In the genomic region with DNA sequence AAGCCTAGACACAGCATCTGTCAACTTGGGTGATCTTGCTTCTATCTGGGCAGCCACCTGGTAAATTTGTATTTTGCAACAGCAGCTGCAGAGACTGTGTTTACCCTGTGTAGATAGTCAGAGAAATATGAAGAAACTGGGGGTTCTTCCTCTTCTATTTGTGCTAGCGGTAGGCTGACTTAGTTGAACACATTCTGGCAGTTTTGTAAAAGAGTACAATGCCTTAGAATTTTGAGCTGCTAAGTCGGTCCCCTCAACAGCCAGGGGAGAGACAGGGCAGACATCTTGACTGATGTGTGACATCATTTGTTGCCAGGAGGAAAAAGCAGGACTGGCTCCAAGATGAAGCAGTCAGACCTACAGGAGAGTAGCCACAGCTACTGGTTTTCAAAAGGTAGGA, we compare ENCODE assay signal across 8 cellular contexts. TPM values are rescaled to one million over a fixed set of nuclear protein-coding genes. Genes with fewer than 3 reads are reported as not detected.
DNase-seq lines count a peak whose midpoint lies in the region; TF ChIP-seq lines count a peak whose summit lies in the region.

No MANE protein-coding gene starts in this region.

- no peaks in the 10 kb centered on the region for H3K9me3 ChIP-seq in esophagus squamous epithelium
- H3K9me3 ChIP-seq in testis = no peaks in the 10 kb centered on the region

- in situ Hi-C loops in GM13976 (cut with MboI; ENCODE audit: low sequenced_read_pairs, unreplicated experiment) = no loop called here

- no peaks in the 10 kb centered on the region for H3K4me1 ChIP-seq in KMS-11 (ENCODE audit: low read depth, poor library complexity, severe bottlenecking)
- H3K4me1 ChIP-seq in esophagus squamous epithelium = peaks cover 0 to 4% (median 0%) of the 10 kb centered on the region in 3 donors
- no peaks in the 10 kb centered on the region for H3K4me1 ChIP-seq in testis

- intact Hi-C loops in esophagus squamous epithelium (cut with DNase I) (no loop called here), testis (cut with DNase I; ENCODE audit: low total_unique reads) (no loop called here)

- H4K20me1 ChIP-seq in KMS-11 (ENCODE audit: insufficient read depth) = no peaks in the 10 kb centered on the region

- no peaks in the 10 kb centered on the region for H3K79me2 ChIP-seq in KMS-11 (ENCODE audit: insufficient read depth, low read depth)

- H3K27ac ChIP-seq in KMS-11 (no peak overlapping the region), esophagus squamous epithelium (no peak overlapping the region), testis (no peak overlapping the region)

- no peak for TF ChIP-seq POLR2A in esophagus squamous epithelium (IDR thresholded peaks at IDR 0.05)
- no peak for TF ChIP-seq POLR2A in testis (IDR thresholded peaks at IDR 0.05)

- H2AFZ ChIP-seq in KMS-11 (ENCODE audit: low read depth) = peak overlapping the region; percentile 9; the same call in 1 of the 2 replicates

- no peaks in the 10 kb centered on the region for H3K36me3 ChIP-seq in KMS-11 (ENCODE audit: insufficient read depth)
- no peaks in the 10 kb centered on the region for H3K36me3 ChIP-seq in esophagus squamous epithelium
- no peaks in the 10 kb centered on the region for H3K36me3 ChIP-seq in testis (ENCODE audit: low read depth, missing control alignments)

- DNase-seq in GM13976 (ENCODE audit: low spot score) = peak; percentile 56
- peak; percentile 59 for DNase-seq in SKM-1 (lab: John Stamatoyannopoulos, UW; ENCODE audit: unreplicated experiment)
- peak; percentile 64 for DNase-seq in left kidney (ENCODE audit: low read depth, low spot score)
- DNase-seq in activated CD4-positive, alpha-beta T cell treated with anti-CD3 and anti-CD28 coated beads for 1 hour = no peak
- no peak for DNase-seq in NK-92 treated with Interleukin-12 subunit alpha and Interleukin-12 subunit beta, amount 100 ng/mL, for 24 hours (lab: John Stamatoyannopoulos, UW)
- no peak for DNase-seq in esophagus squamous epithelium (lab: John Stamatoyannopoulos, UW)
- DNase-seq in testis = no peak

- H3K4me3 ChIP-seq in KMS-11 (IDR thresholded peaks at IDR 0.05; ENCODE audit: insufficient read depth, low read depth, low read length) = no peak overlapping the region
- no peak overlapping the region for H3K4me3 ChIP-seq in esophagus squamous epithelium
- H3K4me3 ChIP-seq in testis = no peak overlapping the region

- no peak overlapping the region for H3K4me2 ChIP-seq in KMS-11

- no peak for TF ChIP-seq CTCF in GM13976 (IDR thresholded peaks at IDR 0.05; ENCODE audit: borderline replicate concordance, control extremely low read depth, extremely low read depth, insufficient read depth, missing control alignments)
- TF ChIP-seq CTCF in KMS-11 (conservative IDR thresholded peaks at IDR 0.05; ENCODE audit: low read depth, low read length) = no peak
- no peak for TF ChIP-seq CTCF in esophagus squamous epithelium (IDR thresholded peaks at IDR 0.05)
- no peak for TF ChIP-seq CTCF in testis (IDR thresholded peaks at IDR 0.05)

- H3K27me3 ChIP-seq in KMS-11 (ENCODE audit: insufficient read depth, low read depth) (no peaks in the 10 kb centered on the region), esophagus squamous epithelium (no peaks in the 10 kb centered on the region), testis (no peaks in the 10 kb centered on the region)

- H3K9ac ChIP-seq in KMS-11 = no peak overlapping the region

- WGBS in esophagus squamous epithelium, 2 donors = 31 to 39% methylated on average over 2 of the region's 2 CpGs
- WGBS in testis, 2 donors = 55 to 59% methylated on average over 2 of the region's 2 CpGs

RNA-seq across cellular contexts. Expression of a gene that starts 53.7 kb away (rescaled TPM):
- not detected for total RNA-seq in esophagus squamous epithelium
- under 1 TPM; 0.24 to 0.25 TPM for total RNA-seq in testis
- 0.25 TPM for polyA plus RNA-seq in testis (ENCODE audit: insufficient read depth, low read depth, low replicate concordance)

Comparison
In these comparisons a context has a peak if more than half of its experiments do, and no peak if none do; other contexts are left out.
1. DNase-seq: peak in GM13976 (single experiment), SKM-1 (single experiment) and left kidney (single experiment); none in activated CD4-positive, alpha-beta T cell treated with anti-CD3 and anti-CD28 coated beads for 1 hour (single experiment), NK-92 treated with Interleukin-12 subunit alpha and Interleukin-12 subunit beta, amount 100 ng/mL, for 24 hours (single experiment), esophagus squamous epithelium (single experiment) and testis (single experiment).